Comparison of ENCODE assay signal across 8 cellular contexts in genomic region chr20:53867741-53868351, GRCh38.
DNase-seq lines count a peak whose midpoint lies in the region; ATAC-seq and TF ChIP-seq lines count a peak whose summit lies in the region.

No MANE protein-coding gene starts in this region.

- peak overlapping the region; percentile 81 for H3K27ac Mint-ChIP-seq in stimulated activated naive CD8-positive, alpha-beta T cell treated with anti-CD3 and anti-CD28 coated beads, Interleukin-15, Interleukin-2, amounts not matched to agents 100 ng/mL and 50 ng/mL, for 24 hours

- no peaks in the 10 kb centered on the region for H3K27me3 ChIP-seq in adipocyte (replicated peaks; ENCODE audit: control insufficient read depth, insufficient read depth, low read length)
- no peaks in the 10 kb centered on the region for H3K27me3 ChIP-seq in mucosa of stomach (ENCODE audit: control insufficient read depth, insufficient read depth, low read length)
- H3K27me3 ChIP-seq in testis = no peaks in the 10 kb centered on the region

- H3K4me1 Mint-ChIP-seq in stimulated activated naive CD8-positive, alpha-beta T cell treated with anti-CD3 and anti-CD28 coated beads, Interleukin-15, Interleukin-2, amounts not matched to agents 100 ng/mL and 50 ng/mL, for 24 hours (ENCODE audit: low read depth) = peaks cover 78% of the 10 kb centered on the region

- peaks cover 53% of the 10 kb centered on the region for H3K4me1 ChIP-seq in adipocyte (ENCODE audit: control insufficient read depth, insufficient read depth, low read length)
- H3K4me1 ChIP-seq in mucosa of stomach (ENCODE audit: control insufficient read depth, insufficient read depth, low read length) = peaks cover 72% of the 10 kb centered on the region
- peaks cover 15% of the 10 kb centered on the region for H3K4me1 ChIP-seq in testis

- H3K36me3 ChIP-seq in adipocyte (ENCODE audit: control insufficient read depth, insufficient read depth, low read length, severe bottlenecking) (no peaks in the 10 kb centered on the region), mucosa of stomach (ENCODE audit: control insufficient read depth, insufficient read depth, low read length) (no peaks in the 10 kb centered on the region), testis (ENCODE audit: low read depth, missing control alignments) (no peaks in the 10 kb centered on the region)

- H3K9me3 Mint-ChIP-seq in stimulated activated naive CD8-positive, alpha-beta T cell treated with anti-CD3 and anti-CD28 coated beads, Interleukin-15, Interleukin-2, amounts not matched to agents 100 ng/mL and 50 ng/mL, for 24 hours = no peaks in the 10 kb centered on the region

- ATAC-seq in stimulated activated naive CD8-positive, alpha-beta T cell treated with anti-CD3 and anti-CD28 coated beads, Interleukin-15, Interleukin-2, amounts not matched to agents 100 U/mL and 50 U/mL, for 24 hours = no peak
- ATAC-seq in GM19035 (IDR thresholded peaks at IDR 0.05; ENCODE audit: unreplicated experiment) = no peak

- intact Hi-C loops in testis (cut with DNase I; ENCODE audit: low total_unique reads) = no loop called here

- H3K9ac ChIP-seq in adipocyte (ENCODE audit: low read length) = peak overlapping the region; percentile 85
- peak overlapping the region; percentile 5 for H3K9ac ChIP-seq in mucosa of stomach (ENCODE audit: low read length)

- no peak for TF ChIP-seq POLR2A in testis (IDR thresholded peaks at IDR 0.05)

- no peaks in the 10 kb centered on the region for H3K9me3 ChIP-seq in adipocyte (ENCODE audit: control insufficient read depth, low read length)
- no peaks in the 10 kb centered on the region for H3K9me3 ChIP-seq in mucosa of stomach (ENCODE audit: control insufficient read depth, low read length)
- no peaks in the 10 kb centered on the region for H3K9me3 ChIP-seq in testis

- peak overlapping the region; percentile 76 for H3K4me3 Mint-ChIP-seq in stimulated activated naive CD8-positive, alpha-beta T cell treated with anti-CD3 and anti-CD28 coated beads, Interleukin-15, Interleukin-2, amounts not matched to agents 100 ng/mL and 50 ng/mL, for 24 hours

- WGBS in testis, 2 donors = 72 to 78% methylated on average over 6 of the region's 6 CpGs

- peak overlapping the region in 1 of 2 donors; percentile 83 for H3K27ac ChIP-seq in testis

- H3K4me3 ChIP-seq in adipocyte (ENCODE audit: low read length) (no peak overlapping the region), mucosa of stomach (ENCODE audit: low read length) (no peak overlapping the region), testis (no peak overlapping the region)

- no peak for DNase-seq in stimulated activated naive CD8-positive, alpha-beta T cell treated with anti-CD3 and anti-CD28 coated beads, Interleukin-15, Interleukin-2, amounts not matched to agents 100 U/mL and 50 U/mL, for 24 hours
- DNase-seq in adipocyte (ENCODE audit: low read depth) (no peak), HUDEP-2 (lab: John Stamatoyannopoulos, UW; ENCODE audit: unreplicated experiment in 76 of 76) (no peak), testis (no peak), activated gamma-delta T cell treated with Interleukin-2 at 50 U/mL for 16 hours (no peak)

- no peaks in the 10 kb centered on the region for H3K36me3 Mint-ChIP-seq in stimulated activated naive CD8-positive, alpha-beta T cell treated with anti-CD3 and anti-CD28 coated beads, Interleukin-15, Interleukin-2, amounts not matched to agents 100 ng/mL and 50 ng/mL, for 24 hours (ENCODE audit: low read depth)

- TF ChIP-seq CTCF in testis (IDR thresholded peaks at IDR 0.05) = no peak

- no peaks in the 10 kb centered on the region for H3K27me3 Mint-ChIP-seq in stimulated activated naive CD8-positive, alpha-beta T cell treated with anti-CD3 and anti-CD28 coated beads, Interleukin-15, Interleukin-2, amounts not matched to agents 100 ng/mL and 50 ng/mL, for 24 hours
